In the genomic region with DNA sequence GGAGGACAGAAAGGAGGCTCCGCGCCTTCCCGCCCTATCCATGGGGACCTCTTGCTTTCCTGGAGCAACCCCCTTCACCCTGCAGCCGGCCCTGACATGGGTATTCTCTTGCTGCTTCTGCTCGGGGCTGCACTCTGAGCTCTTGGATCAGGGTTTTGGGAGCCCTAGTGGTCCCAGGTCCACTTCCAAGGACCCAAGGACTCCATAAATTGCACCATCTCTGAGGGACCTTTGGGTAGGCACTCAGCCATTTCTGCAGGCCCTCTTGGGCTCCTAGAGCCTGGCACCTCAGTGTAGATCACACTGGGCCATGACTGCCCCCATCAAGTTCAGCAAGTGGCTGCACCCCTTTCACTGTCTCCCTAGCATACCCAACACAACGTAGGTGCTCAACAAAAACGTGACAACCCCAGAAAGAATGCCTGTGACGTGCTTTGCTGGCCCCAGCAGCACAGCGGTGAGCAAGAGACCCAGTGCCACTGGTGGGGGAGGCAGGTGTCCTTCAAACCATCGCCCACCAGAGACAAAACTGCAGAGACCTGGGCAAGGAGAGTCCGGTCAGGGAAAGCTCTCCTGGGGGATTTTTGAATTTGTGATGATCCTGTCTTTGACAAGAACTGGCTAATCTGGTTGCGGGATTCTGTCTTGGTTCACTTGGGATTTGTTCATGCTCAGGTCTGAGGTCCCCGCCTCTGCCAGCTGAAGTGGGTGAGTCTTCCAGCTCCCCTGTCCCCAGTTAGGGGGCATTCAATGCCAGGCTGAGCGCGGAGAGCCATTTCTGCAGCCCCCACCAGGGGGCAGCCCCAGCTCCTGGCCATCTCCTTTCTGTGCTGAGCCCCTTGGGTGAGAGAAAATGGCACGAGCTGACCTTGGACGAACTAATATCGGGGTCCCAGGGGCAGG, we compare ENCODE assay signal across 8 cellular contexts. TPM values are rescaled to one million over a fixed set of nuclear protein-coding genes. Genes with fewer than 3 reads are reported as not detected.
A peak's percentile ranks its signal among the peaks of the same experiment; 100 is the strongest.
DNase-seq lines count a peak whose midpoint lies in the region; ATAC-seq and TF ChIP-seq lines count a peak whose summit lies in the region.

No MANE protein-coding gene starts in this region.

- DNase-seq in NCI-H2227 (lab: John Stamatoyannopoulos, UW; ENCODE audit: unreplicated experiment): peak; percentile 43
- no peak for DNase-seq in NCI-H2227 treated with DMSO at 0.1 percent for 48 hours (lab: John Stamatoyannopoulos, UW)
- peak; percentile 16 for DNase-seq in NCI-H1694 treated with DMSO at 0.1 percent for 48 hours (lab: John Stamatoyannopoulos, UW)
- DNase-seq in activated T-cell treated with anti-CD3 and anti-CD28 coated beads, Interleukin-2, amount 50 U/mL, for 48 hours: peak; percentile 64 to 68
- no peak for DNase-seq in foreskin keratinocyte
- peak; percentile 85 for DNase-seq in retina
- DNase-seq in omental fat pad (ENCODE audit: low spot score): no peak

- no peaks in the 10 kb centered on the region for H3K4me1 ChIP-seq in foreskin keratinocyte

- TF ChIP-seq CTCF in foreskin keratinocyte (conservative IDR thresholded peaks at IDR 0.05) (peak; percentile 66), omental fat pad (IDR thresholded peaks at IDR 0.05) (peak in 1 of 3 donors; percentile 4)

- H3K27ac ChIP-seq in foreskin keratinocyte: no peak overlapping the region

- peak; percentile 19 for ATAC-seq in foreskin keratinocyte
- no peak for ATAC-seq in HG02970 (IDR thresholded peaks at IDR 0.05; ENCODE audit: low FRiP score, unreplicated experiment)
- no peak for ATAC-seq in omental fat pad (ENCODE audit: low FRiP score)

- H3K27me3 ChIP-seq in foreskin keratinocyte: peaks cover 58% of the 10 kb centered on the region

RNA-seq across cellular contexts. Expression of a gene that starts 2.5 kb away (rescaled TPM):
- total RNA-seq in foreskin keratinocyte (7.1 and 9.0 TPM in 2 replicates), omental fat pad (10 to 100 TPM in 1 of 4 donors, 1 to 10 TPM in 3; 2.8 to 12.0 (median 5.7) TPM)
- polyA plus RNA-seq in foreskin keratinocyte: 2.6 TPM in 2 replicates

Comparison
In these comparisons a context has a peak if more than half of its experiments do, and no peak if none do; other contexts are left out.
1. DNase-seq: peak in NCI-H2227 (single experiment), NCI-H1694 treated with DMSO at 0.1 percent for 48 hours (single experiment), activated T-cell treated with anti-CD3 and anti-CD28 coated beads, Interleukin-2, amount 50 U/mL, for 48 hours (2 of 2) and retina (single experiment); none in NCI-H2227 treated with DMSO at 0.1 percent for 48 hours (single experiment), foreskin keratinocyte (0 of 2) and omental fat pad (single experiment).